In the genomic region with DNA sequence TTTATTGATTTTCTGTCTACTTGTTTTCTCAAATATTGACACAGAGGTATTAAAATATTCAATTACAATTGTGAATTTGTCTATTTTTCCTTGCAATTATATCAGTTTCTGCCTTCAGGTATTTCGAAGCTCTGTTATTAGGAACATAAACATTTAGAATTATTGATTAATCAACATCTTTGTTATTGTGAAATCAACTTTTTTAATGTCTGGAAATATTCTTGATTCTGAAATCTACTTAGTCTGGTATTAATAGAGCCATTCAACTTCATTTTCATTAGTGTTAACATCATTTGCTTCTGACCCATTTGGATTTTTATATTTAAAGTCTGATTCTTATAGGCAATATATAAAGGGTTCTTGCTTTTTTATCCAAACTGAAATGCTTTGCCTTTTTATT, we compare ENCODE assay signal across 25 cellular contexts.
DNase-seq lines count a peak whose midpoint lies in the region; ATAC-seq, FAIRE-seq and TF ChIP-seq lines count a peak whose summit lies in the region.
"Had no signal": no experiment of that assay in that cellular context is flagged by ENCODE, and none has a peak within 500 bp of the region (broad histone marks: within the 10 kb centered on the region; RNA-seq: fewer than 3 reads in every experiment).

No MANE protein-coding gene starts in this region.

- H3K27ac ChIP-seq in HepG2 (ENCODE audit: extremely low read length, insufficient read depth, low read length) (no peak overlapping the region), right lobe of liver (no peak overlapping the region), IMR-90 (ENCODE audit: insufficient read depth, low read length) (no peak overlapping the region), neural progenitor cell (no peak overlapping the region)
- H3K27ac ChIP-seq: BLaER1 had no signal

- H2BK20ac ChIP-seq in IMR-90 (ENCODE audit: low read depth, low read length) = no peak overlapping the region

- 0 out of 5 replicates have a peak, but pooled peaks cover 0 to 3% of the 10 kb centered on the region in 2 experiments for H3K27me3 ChIP-seq in HepG2 (ENCODE audit: control insufficient read depth in 1 of 2, insufficient read depth in 2 of 2, low read length in 2 of 2)
- no peaks in the 10 kb centered on the region for H3K27me3 ChIP-seq in right lobe of liver
- no peaks in the 10 kb centered on the region for H3K27me3 ChIP-seq in IMR-90 (ENCODE audit: control insufficient read depth, insufficient read depth, low read length)
- H3K27me3 ChIP-seq in neural progenitor cell = no peaks in the 10 kb centered on the region
- H3K27me3 ChIP-seq: BE2C, BLaER1 had no signal

- no peak for TF ChIP-seq EP300 in HepG2 (IDR thresholded peaks at IDR 0.05; ENCODE audit: low read depth in 2 of 2, low read length in 2 of 2)
- no peak for TF ChIP-seq EP300 in HepG2 (CRISPR knock-in tag; IDR thresholded peaks at IDR 0.05; ENCODE audit: borderline replicate concordance)

- H3K4me1 ChIP-seq in HepG2 (ENCODE audit: insufficient read depth, low read length) (no peaks in the 10 kb centered on the region), right lobe of liver (no peaks in the 10 kb centered on the region), IMR-90 (ENCODE audit: control insufficient read depth, insufficient read depth, low read length) (no peaks in the 10 kb centered on the region), neural progenitor cell (no peaks in the 10 kb centered on the region)
- H3K4me1 ChIP-seq: BE2C, BLaER1 had no signal

- no peak overlapping the region for H4K91ac ChIP-seq in IMR-90 (ENCODE audit: insufficient read depth, low read depth, low read length)

- no peak overlapping the region for H3K18ac ChIP-seq in IMR-90 (ENCODE audit: low read depth, low read length)

- H3K14ac ChIP-seq in IMR-90 (replicated peaks; ENCODE audit: low read depth, low read length) = no peak overlapping the region

- H3K4ac ChIP-seq in IMR-90 (ENCODE audit: low read depth, low read length) = no peak overlapping the region

- ATAC-seq in HepG2 (no peak), right lobe of liver (no peak), IMR-90 (ENCODE audit: low read depth) (no peak), HG03520 (IDR thresholded peaks at IDR 0.05; ENCODE audit: unreplicated experiment) (no peak)

- TF ChIP-seq POLR2A in HepG2 (IDR thresholded peaks at IDR 0.05; ENCODE audit: insufficient read depth in 1 of 2, low read depth in 2 of 2, low read length in 2 of 2) (no peak), right lobe of liver (IDR thresholded peaks at IDR 0.05) (no peak), IMR-90 (IDR thresholded peaks at IDR 0.05; ENCODE audit: low read depth, low read length) (no peak)

- no peak overlapping the region for H4K5ac ChIP-seq in IMR-90 (ENCODE audit: low read depth, low read length)

- no peak overlapping the region for H4K8ac ChIP-seq in IMR-90 (ENCODE audit: low read depth in 2 of 2, low read length in 2 of 2)

- no peaks in the 10 kb centered on the region for H3F3A ChIP-seq in neural progenitor cell (ENCODE audit: low read depth)

- H2AK5ac ChIP-seq in IMR-90 (ENCODE audit: low read depth, low read length) = no peak overlapping the region

- no peaks in the 10 kb centered on the region for H3K79me1 ChIP-seq in IMR-90 (ENCODE audit: low read depth in 1 of 2, low read length in 2 of 2)

- peaks cover 2% of the 10 kb centered on the region for H3K4me1 Mint-ChIP-seq in neural progenitor cell
- H3K4me1 Mint-ChIP-seq: CD14-positive monocyte; CD4-positive, alpha-beta memory T cell; CD4-positive, CD25-positive, alpha-beta regulatory T cell; CD8-positive, alpha-beta memory T cell had no signal

- H3K36me3 Mint-ChIP-seq in neural progenitor cell = no peaks in the 10 kb centered on the region
- H3K36me3 Mint-ChIP-seq: CD14-positive monocyte; CD4-positive, alpha-beta memory T cell; CD4-positive, CD25-positive, alpha-beta regulatory T cell had no signal

- POLR2A ChIA-PET in HepG2 (lab: Yijun Ruan, JAX) (no interaction called here), IMR-90 (lab: Charles Lee; ENCODE audit: unreplicated experiment) (no interaction called here)

- WGBS in HepG2 (ENCODE audit: low lambda C conversion rate) = 2% methylated on average over 1 of the region's 1 CpG
- 65% methylated on average over 1 of the region's 1 CpG for WGBS in right lobe of liver (ENCODE audit: insufficient coverage, low coverage, low lambda C conversion rate, missing lambda C conversion rate)
- no CpG with 5 or more reads among the region's 1 CpG for WGBS in IMR-90 (ENCODE audit: extremely low coverage in 2 of 2, insufficient read length in 1 of 2), 2 experiments

- H3K4me3 ChIP-seq in HepG2 (replicated peaks in 1 of 3; ENCODE audit: insufficient read depth in 1 of 3, low read depth in 2 of 3, low read length in 3 of 3) (no peak overlapping the region), right lobe of liver (no peak overlapping the region), IMR-90 (ENCODE audit: insufficient read depth, low read depth, low read length) (no peak overlapping the region), neural progenitor cell (no peak overlapping the region)
- H3K4me3 ChIP-seq: BLaER1 had no signal

- in situ Hi-C loops in HepG2 (cut with HindIII; ENCODE audit: extremely low pct_ligation_motif_present, low pct_unique_long_range_greater_than_20kb) = no loop called here
- in situ Hi-C loops in IMR-90 (cut with MboI; ENCODE audit: low sequenced_read_pairs) = no loop called here

- H2BK120ac ChIP-seq in IMR-90 (ENCODE audit: low read depth, low read length) = no peak overlapping the region

- H3K4me2 ChIP-seq in HepG2 (ENCODE audit: low read depth, low read length) = no peak overlapping the region
- no peak overlapping the region for H3K4me2 ChIP-seq in IMR-90 (ENCODE audit: low read depth, low read length)
- no peak overlapping the region for H3K4me2 ChIP-seq in neural progenitor cell
- H3K4me2 ChIP-seq: BLaER1 had no signal

- H3K23ac ChIP-seq in IMR-90 (ENCODE audit: low read depth, low read length) = no peak overlapping the region

- peaks cover 8% of the 10 kb centered on the region for H3K9me3 Mint-ChIP-seq in neural progenitor cell

- no peaks in the 10 kb centered on the region for H3K27me3 Mint-ChIP-seq in neural progenitor cell (ENCODE audit: insufficient read depth, low read depth)

- no peak overlapping the region for H3K56ac ChIP-seq in IMR-90 (ENCODE audit: extremely low read depth, insufficient read depth, low read length)

- CTCF ChIA-PET in HepG2 (lab: Yijun Ruan, JAX; ENCODE audit: low intra/inter-chr PET ratio, low total read pairs) (no interaction called here), IMR-90 (lab: Yijun Ruan, JAX) (no interaction called here)

- no peak overlapping the region for H2AK9ac ChIP-seq in IMR-90 (replicated peaks; ENCODE audit: low read depth, low read length, poor library complexity)

- intact Hi-C loops in HepG2 (cut with micrococcal nuclease; ENCODE audit: unreplicated experiment) = no loop called here
- intact Hi-C loops in right lobe of liver (cut with DNase I) = no loop called here
- intact Hi-C loops in IMR-90 (cut with micrococcal nuclease) = no loop called here

- H3K36me3 ChIP-seq in HepG2 (replicated peaks in 1 of 2; ENCODE audit: control insufficient read depth in 1 of 2, insufficient read depth in 2 of 2, low read length in 2 of 2) (no peaks in the 10 kb centered on the region), right lobe of liver (no peaks in the 10 kb centered on the region), IMR-90 (ENCODE audit: control insufficient read depth, insufficient read depth, low read length) (no peaks in the 10 kb centered on the region), neural progenitor cell (no peaks in the 10 kb centered on the region)
- H3K36me3 ChIP-seq: BE2C, BLaER1 had no signal

- H3K79me2 ChIP-seq in HepG2 (ENCODE audit: insufficient read depth, low read length) = no peaks in the 10 kb centered on the region
- no peaks in the 10 kb centered on the region for H3K79me2 ChIP-seq in neural progenitor cell (ENCODE audit: low read depth)

- BruUV-seq in HepG2 (replicated peaks; lab: Mats Ljungman, UMichigan) = no TSS peak
- BruUV-seq in IMR-90 (replicated peaks; lab: Mats Ljungman, UMichigan) = no TSS peak

- H3K27ac Mint-ChIP-seq in neural progenitor cell = no peak overlapping the region
- H3K27ac Mint-ChIP-seq: CD14-positive monocyte; CD4-positive, alpha-beta memory T cell; CD4-positive, CD25-positive, alpha-beta regulatory T cell; CD8-positive, alpha-beta memory T cell had no signal

- H3K9me1 ChIP-seq in IMR-90 (ENCODE audit: insufficient read depth, low read length) = no peaks in the 10 kb centered on the region

- dilution Hi-C loops in IMR-90 (cut with HindIII; ENCODE audit: low sequenced_read_pairs, unreplicated experiment) = no loop called here

- no peak overlapping the region for H2BK15ac ChIP-seq in IMR-90 (ENCODE audit: low read depth, low read length)

- H3K9ac ChIP-seq in HepG2 (ENCODE audit: insufficient read depth, low read depth, low read length) = no peak overlapping the region
- no peak overlapping the region for H3K9ac ChIP-seq in IMR-90 (ENCODE audit: low read depth, low read length)
- no peak overlapping the region for H3K9ac ChIP-seq in neural progenitor cell
- H3K9ac ChIP-seq: BLaER1 had no signal

- FAIRE-seq in HepG2 (lab: Jason Lieb, UNC) (no peak), frontal cortex (lab: Jason Lieb, UNC) (peak; percentile 37)
- FAIRE-seq: GM12891, GM19239 had no signal

- DNase-seq in HepG2 (ENCODE audit: low spot score) (no peak), right lobe of liver (no peak), IMR-90 (no peak), frontal cortex (ENCODE audit: low spot score in 2 of 2) (no peak), neural progenitor cell (ENCODE audit: low spot score) (no peak), GDM1 (lab: John Stamatoyannopoulos, UW) (no peak)
- DNase-seq: ACHN; BE2C; C1 segment of cervical spinal cord; CD4-positive, alpha-beta memory T cell; CD4-positive, CD25-positive, alpha-beta regulatory T cell; CD8-positive, alpha-beta memory T cell; COR-L47; DMS 273 treated with DMSO at 0.1 percent for 48 hours; DMS153; DMS53; DMS79; DND-41; EL; GF-D8 had no signal

- H3K9me3 ChIP-seq in HepG2 (ENCODE audit: low read length) (no peaks in the 10 kb centered on the region), right lobe of liver (no peaks in the 10 kb centered on the region), IMR-90 (ENCODE audit: control insufficient read depth, insufficient read depth, low read length) (peaks cover 3% of the 10 kb centered on the region; the same call in 1 of the 2 replicates), neural progenitor cell (ENCODE audit: low read depth) (no peaks in the 10 kb centered on the region)
- H3K9me3 ChIP-seq: BE2C, BLaER1 had no signal

- H3K4me3 Mint-ChIP-seq in neural progenitor cell = no peak overlapping the region
- H3K4me3 Mint-ChIP-seq: CD14-positive monocyte; CD4-positive, alpha-beta memory T cell; CD4-positive, CD25-positive, alpha-beta regulatory T cell; CD8-positive, alpha-beta memory T cell had no signal

- no peak overlapping the region for H2BK5ac ChIP-seq in IMR-90 (ENCODE audit: low read depth, low read length, poor library complexity, severe bottlenecking)

- H4K20me1 ChIP-seq in HepG2 (ENCODE audit: insufficient read depth, low read length) (no peaks in the 10 kb centered on the region), IMR-90 (ENCODE audit: insufficient read depth, low read length) (no peaks in the 10 kb centered on the region), neural progenitor cell (ENCODE audit: low read depth) (no peaks in the 10 kb centered on the region)
- H4K20me1 ChIP-seq: BLaER1 had no signal

- TF ChIP-seq CTCF in HepG2 (CRISPR knock-in tag; IDR thresholded peaks at IDR 0.05) (no peak), right lobe of liver (IDR thresholded peaks at IDR 0.05) (no peak), IMR-90 (conservative IDR thresholded peaks at IDR 0.05; ENCODE audit: low read depth, low read length) (no peak), neural progenitor cell (IDR thresholded peaks at IDR 0.05) (no peak)

- TF ChIP-seq RAD21 in HepG2 (CRISPR knock-in tag; IDR thresholded peaks at IDR 0.05) (no peak), IMR-90 (IDR thresholded peaks at IDR 0.05; ENCODE audit: low read length) (no peak)

- H2AFZ ChIP-seq in HepG2 (ENCODE audit: low read length) (no peak overlapping the region), IMR-90 (replicated peaks; ENCODE audit: low read length, poor library complexity) (no peak overlapping the region), neural progenitor cell (replicated peaks) (no peak overlapping the region)
